In genomic region chr4:129131343-129131742, GRCh38 we compare ENCODE assay signal across 24 cellular contexts.
"Had no signal": no experiment of that assay in that cellular context is flagged by ENCODE, and none has a peak within 500 bp of the region (broad histone marks: within the 10 kb centered on the region; RNA-seq: fewer than 3 reads in every experiment).

No MANE protein-coding gene starts in this region.

- H3K27me3 ChIP-seq: colonic mucosa, esophagus muscularis mucosa, esophagus squamous epithelium, foreskin keratinocyte, gastrocnemius medialis, gastroesophageal sphincter, heart left ventricle, heart right ventricle had no signal

- H3K27ac ChIP-seq: colonic mucosa, coronary artery, dorsolateral prefrontal cortex, epithelial cell of prostate, esophagus muscularis mucosa, esophagus squamous epithelium, foreskin keratinocyte, gastrocnemius medialis, gastroesophageal sphincter, heart left ventricle, heart right ventricle had no signal

- H3K4me3 ChIP-seq: colonic mucosa, coronary artery, dorsolateral prefrontal cortex, esophagus muscularis mucosa, esophagus squamous epithelium, gastrocnemius medialis, gastroesophageal sphincter, heart left ventricle, heart right ventricle had no signal

- ATAC-seq: effector memory CD8-positive, alpha-beta T cell; esophagus mucosa; foreskin keratinocyte; gastrocnemius medialis; gastroesophageal sphincter; heart left ventricle; heart right ventricle had no signal

- H3K4me1 ChIP-seq: colonic mucosa, esophagus muscularis mucosa, esophagus squamous epithelium, foreskin keratinocyte, gastrocnemius medialis, gastroesophageal sphincter, heart left ventricle, heart right ventricle had no signal

- DNase-seq: colonic mucosa; cortex of kidney; dermis blood vessel endothelial cell; dorsolateral prefrontal cortex; effector CD4-positive, alpha-beta T cell; effector CD8-positive, alpha-beta T cell; effector memory CD4-positive, alpha-beta T cell; effector memory CD8-positive, alpha-beta T cell; endodermal cell; erythroblast; esophagus squamous epithelium; foreskin fibroblast; foreskin keratinocyte; foreskin melanocyte; gastrocnemius medialis; glutamatergic neuron; head of caudate nucleus; heart left ventricle; heart right ventricle had no signal

- H3K36me3 ChIP-seq: colonic mucosa, esophagus muscularis mucosa, esophagus squamous epithelium, gastrocnemius medialis, gastroesophageal sphincter, heart left ventricle, heart right ventricle had no signal

- H3K9me3 ChIP-seq: colonic mucosa, gastrocnemius medialis had no signal
